ENCODE assay signal across 27 cellular contexts in genomic region chr17:80693511-80693910, GRCh38.
DNase-seq lines count a peak whose midpoint lies in the region; ATAC-seq, FAIRE-seq and TF ChIP-seq lines count a peak whose summit lies in the region.
"Had no signal": no experiment of that assay in that cellular context is flagged by ENCODE, and none has a peak within 500 bp of the region (broad histone marks: within the 10 kb centered on the region; RNA-seq: fewer than 3 reads in every experiment).

No MANE protein-coding gene starts in this region.

- peaks cover 0 to 65% of the 10 kb centered on the region in 2 experiments; a peak in 3 of 4 replicates for H3K79me2 ChIP-seq in H1 (ENCODE audit: control insufficient read depth in 1 of 2, insufficient read depth in 2 of 2, low read length in 2 of 2)

- no peak for FAIRE-seq in H1 (lab: Jason Lieb, UNC)
- FAIRE-seq: GM12878, H54, urothelium cell line had no signal

- no peak for TF ChIP-seq RAD21 in H1 (IDR thresholded peaks at IDR 0.05 in 1 of 2, conservative IDR thresholded peaks at IDR 0.05 in 1 of 2; ENCODE audit: low read depth in 2 of 2, low read length in 2 of 2)

- TF ChIP-seq EP300 in H1 (IDR thresholded peaks at IDR 0.05; ENCODE audit: borderline replicate concordance in 1 of 2, low read depth in 2 of 2, low read length in 2 of 2) = no peak

- no peak for TF ChIP-seq POLR2A in H1 (IDR thresholded peaks at IDR 0.05; ENCODE audit: control extremely low read depth in 1 of 2, low read depth in 2 of 2, low read length in 2 of 2)

- peak overlapping the region; percentile 48 for H4K5ac ChIP-seq in H1 (ENCODE audit: insufficient read length, low read depth, low read length)

- no peak overlapping the region for H3K23ac ChIP-seq in H1 (ENCODE audit: insufficient read length)

- peaks cover 0 to 29% (median 17%) of the 10 kb centered on the region in 4 experiments; a peak in 5 of 7 replicates for H3K4me1 ChIP-seq in H1 (replicated peaks in 1 of 4; ENCODE audit: control insufficient read depth in 3 of 4, insufficient read depth in 4 of 4, low read length in 3 of 4)

- H4K8ac ChIP-seq in H1 (ENCODE audit: extremely low read depth, insufficient read depth, low read length) = peak overlapping the region; percentile 46; the same call in 1 of the 2 replicates

- no peak overlapping the region for H3K4me3 ChIP-seq in H1 (ENCODE audit: extremely low read depth in 1 of 4, insufficient read depth in 2 of 4, low read depth in 3 of 4, low read length in 4 of 4)
- H3K4me3 ChIP-seq: body of pancreas, GM12878, spleen, suprapubic skin had no signal

- H2AFZ ChIP-seq in H1 (ENCODE audit: low read length) = no peak overlapping the region

- CTCF ChIA-PET in H1 (lab: Charles Lee; ENCODE audit: partially characterized antibody) = interaction anchor here (1.1 to 1.8 kb wide), 3 partner anchors 9 to 118 kb away, joined by 3 to 6 read pairs (median 3); no protein-coding TSS in a partner anchor

- no peaks in the 10 kb centered on the region for H4K20me1 ChIP-seq in H1 (replicated peaks in 1 of 2; ENCODE audit: control insufficient read depth in 1 of 2, insufficient read depth in 2 of 2, low read length in 2 of 2)

- H3K23me2 ChIP-seq in H1 (ENCODE audit: low read depth, low read length) = no peaks in the 10 kb centered on the region

- peak overlapping the region; percentile 20 for H4K91ac ChIP-seq in H1 (replicated peaks; ENCODE audit: insufficient read length, low read length)

- H2BK12ac ChIP-seq in H1 (ENCODE audit: low read depth, low read length) = peak overlapping the region; percentile 45; the same call in 1 of the 2 replicates

- POLR2A ChIA-PET in H1 (lab: Charles Lee; ENCODE audit: partially characterized antibody) = interaction anchor here (1.2 to 1.4 kb wide), 2 partner anchors 8 to 14 kb away, joined by 3 read pairs; no protein-coding TSS in a partner anchor

- no peaks in the 10 kb centered on the region for H3K27me3 Mint-ChIP-seq in activated T-cell treated with anti-CD3 and anti-CD28 coated beads, Interleukin-2, amount 50 U/mL, for 72 hours (ENCODE audit: low read depth)
- H3K27me3 Mint-ChIP-seq in activated T-cell treated with anti-CD3 and anti-CD28 coated beads, Interleukin-2, amount 50 U/mL, for 24 hours = no peaks in the 10 kb centered on the region
- H3K27me3 Mint-ChIP-seq: naive thymus-derived CD4-positive, alpha-beta T cell had no signal

- no peak overlapping the region for H2BK20ac ChIP-seq in H1 (ENCODE audit: low read length)

- H3K9me3 ChIP-seq in KOPT-K1 (ENCODE audit: insufficient read depth, low read length, poor library complexity, severe bottlenecking) (no peaks in the 10 kb centered on the region), H1 (ENCODE audit: insufficient read depth in 2 of 2, low read depth in 1 of 2, low read length in 1 of 2) (no peaks in the 10 kb centered on the region)
- H3K9me3 ChIP-seq: body of pancreas, spleen, suprapubic skin had no signal

- intact Hi-C loops in sciatic nerve (cut with DNase I) = no loop called here

- H3K79me1 ChIP-seq in H1 (ENCODE audit: low read depth, low read length) = peaks cover 12% of the 10 kb centered on the region; the same call in 1 of the 2 replicates

- H3K4me1 Mint-ChIP-seq in activated T-cell treated with anti-CD3 and anti-CD28 coated beads, Interleukin-2, amount 50 U/mL, for 72 hours (ENCODE audit: low read depth) = peaks cover 52% of the 10 kb centered on the region
- H3K4me1 Mint-ChIP-seq in activated T-cell treated with anti-CD3 and anti-CD28 coated beads, Interleukin-2, amount 50 U/mL, for 24 hours (ENCODE audit: low read depth) = peaks cover 60% of the 10 kb centered on the region

- peak overlapping the region; percentile 58 for H2BK120ac ChIP-seq in H1 (replicated peaks; ENCODE audit: low read depth, low read length)

- no peak overlapping the region for H2BK15ac ChIP-seq in H1 (ENCODE audit: low read length)

- peak overlapping the region; percentile 99 for H2BK5ac ChIP-seq in H1 (ENCODE audit: low read depth, low read length)

- no peak overlapping the region for H3K56ac ChIP-seq in H1 (replicated peaks; ENCODE audit: insufficient read length, low read depth, low read length)

- no peaks in the 10 kb centered on the region for H3K27me3 ChIP-seq in H1 (replicated peaks in 1 of 4; ENCODE audit: control insufficient read depth in 3 of 4, extremely low read depth in 1 of 4, insufficient read depth in 3 of 4, low read length in 3 of 4)
- H3K27me3 ChIP-seq: body of pancreas, spleen, suprapubic skin had no signal

- peak overlapping the region; percentile 86 for H3K4ac ChIP-seq in H1 (replicated peaks; ENCODE audit: insufficient read length, low read depth, low read length)

- H3K36me3 Mint-ChIP-seq in activated T-cell treated with anti-CD3 and anti-CD28 coated beads, Interleukin-2, amount 50 U/mL, for 72 hours (ENCODE audit: insufficient read depth in 2 of 2) = peaks cover 0 to 2% of the 10 kb centered on the region in 2 donors
- H3K36me3 Mint-ChIP-seq in activated T-cell treated with anti-CD3 and anti-CD28 coated beads, Interleukin-2, amount 50 U/mL, for 24 hours (ENCODE audit: low read depth) = peaks cover 17% of the 10 kb centered on the region
- H3K36me3 Mint-ChIP-seq: stimulated activated effector memory CD8-positive, alpha-beta T cell treated with anti-CD3 and anti-CD28 coated beads, Interleukin-12 subunit alpha, Interleukin-12 subunit beta, amount 100 ng/mL, for 72 hours had no signal

- H3K36me3 ChIP-seq in KOPT-K1 (ENCODE audit: insufficient read depth, low read length) (peaks cover 1% of the 10 kb centered on the region), H1 (ENCODE audit: control insufficient read depth in 2 of 4, insufficient read depth in 4 of 4, low read length in 3 of 4) (no peaks in the 10 kb centered on the region)

- no peak overlapping the region for H3K9ac ChIP-seq in H1 (replicated peaks in 1 of 4; ENCODE audit: extremely low read depth in 1 of 4, low read depth in 3 of 4, low read length in 3 of 4)

- no peak for DNase-seq in activated T-cell treated with anti-CD3 and anti-CD28 coated beads, Interleukin-2, amount 50 U/mL, for 72 hours
- no peak for DNase-seq in activated T-cell treated with anti-CD3 and anti-CD28 coated beads, Interleukin-2, amount 50 U/mL, for 24 hours
- DNase-seq in H1 (ENCODE audit: low read depth in 1 of 2, low spot score in 2 of 2) (no peak), sciatic nerve (ENCODE audit: low spot score) (no peak), germinal center (ENCODE audit: low spot score) (no peak), NCI-H748 treated with DMSO at 0.1 percent for 48 hours (lab: John Stamatoyannopoulos, UW) (no peak)
- DNase-seq in activated naive CD4-positive, alpha-beta T cell (lab: John Stamatoyannopoulos, UW) = no peak
- DNase-seq: ACHN; body of pancreas; effector CD8-positive, alpha-beta T cell; erythroblast; MM.1S; naive thymus-derived CD4-positive, alpha-beta T cell; NCI-H2081 treated with DMSO at 0.1 percent for 48 hours; NCI-H446 treated with DMSO at 0.1 percent for 48 hours; retina; spleen; stimulated activated CD4-positive, alpha-beta T cell treated with anti-CD3 and anti-CD28 coated beads, Interleukin-2, amount 100 ng/mL, for 48 hours had no signal

- TF ChIP-seq CTCF in H1 (IDR thresholded peaks at IDR 0.05; ENCODE audit: control extremely low read depth in 1 of 3, insufficient read depth in 1 of 3, low read depth in 1 of 3, low read length in 3 of 3) = no peak

- no peak overlapping the region for H3K14ac ChIP-seq in H1 (ENCODE audit: insufficient read length)

- no peaks in the 10 kb centered on the region for H3K9me3 Mint-ChIP-seq in activated T-cell treated with anti-CD3 and anti-CD28 coated beads, Interleukin-2, amount 50 U/mL, for 72 hours
- no peaks in the 10 kb centered on the region for H3K9me3 Mint-ChIP-seq in activated T-cell treated with anti-CD3 and anti-CD28 coated beads, Interleukin-2, amount 50 U/mL, for 24 hours
- H3K9me3 Mint-ChIP-seq: naive thymus-derived CD4-positive, alpha-beta T cell; stimulated activated effector memory CD8-positive, alpha-beta T cell treated with anti-CD3 and anti-CD28 coated beads, Interleukin-12 subunit alpha, Interleukin-12 subunit beta, amount 100 ng/mL, for 72 hours; T-helper 1 cell treated with Interleukin-12 subunit alpha and Interleukin-12 subunit beta and Interleukin-4 antibody, amounts not matched to agents 30 μg/mL and 1 μg/mL, for 36 hours had no signal

- peak overlapping the region; percentile 39; the same call in 1 of the 2 replicates for H3K18ac ChIP-seq in H1 (ENCODE audit: extremely low read depth, low read length)

- H3K27ac ChIP-seq in KOPT-K1 (ENCODE audit: low read depth, low read length, poor library complexity, severe bottlenecking) (peak overlapping the region; percentile 19), H1 (ENCODE audit: low read depth, low read length) (peak overlapping the region; percentile 79; the same call in 1 of the 2 replicates)
- H3K27ac ChIP-seq: body of pancreas, spleen, suprapubic skin had no signal

- H3K27ac Mint-ChIP-seq in activated T-cell treated with anti-CD3 and anti-CD28 coated beads, Interleukin-2, amount 50 U/mL, for 72 hours = peak overlapping the region; percentile 58
- no peak overlapping the region for H3K27ac Mint-ChIP-seq in activated T-cell treated with anti-CD3 and anti-CD28 coated beads, Interleukin-2, amount 50 U/mL, for 24 hours
- H3K27ac Mint-ChIP-seq: T-helper 1 cell treated with Interleukin-12 subunit alpha and Interleukin-12 subunit beta and Interleukin-4 antibody, amounts not matched to agents 30 μg/mL and 1 μg/mL, for 36 hours had no signal

- H2AK5ac ChIP-seq in H1 (ENCODE audit: low read depth, low read length) = no peak overlapping the region

- ATAC-seq in activated T-cell treated with anti-CD3 and anti-CD28 coated beads, Interleukin-2, amount 50 U/mL, for 72 hours (replicated peaks in 1 of 2) = no peak
- ATAC-seq in sciatic nerve = peak; percentile 55
- ATAC-seq: body of pancreas; GM12878; left lobe of liver; naive thymus-derived CD4-positive, alpha-beta T cell; Panc1; stimulated activated effector memory CD8-positive, alpha-beta T cell treated with anti-CD3 and anti-CD28 coated beads, Interleukin-12 subunit alpha, Interleukin-12 subunit beta, amount 100 ng/mL, for 72 hours had no signal

- 92% methylated on average over 12 of the region's 12 CpGs; no CpG with 5 or more reads in 1 of the 2 experiments for WGBS in H1 (ENCODE audit: extremely low coverage in 1 of 2, insufficient coverage in 1 of 2, insufficient read length in 1 of 2, insufficient replicate concordance in 2 of 2, low coverage in 1 of 2, low lambda C conversion rate in 2 of 2, missing lambda C conversion rate in 1 of 2), 2 experiments

- H3K4me3 Mint-ChIP-seq in activated T-cell treated with anti-CD3 and anti-CD28 coated beads, Interleukin-2, amount 50 U/mL, for 72 hours = no peak overlapping the region
- no peak overlapping the region for H3K4me3 Mint-ChIP-seq in activated T-cell treated with anti-CD3 and anti-CD28 coated beads, Interleukin-2, amount 50 U/mL, for 24 hours
- H3K4me3 Mint-ChIP-seq: naive thymus-derived CD4-positive, alpha-beta T cell; stimulated activated effector memory CD8-positive, alpha-beta T cell treated with anti-CD3 and anti-CD28 coated beads, Interleukin-12 subunit alpha, Interleukin-12 subunit beta, amount 100 ng/mL, for 72 hours; T-helper 1 cell treated with Interleukin-12 subunit alpha and Interleukin-12 subunit beta and Interleukin-4 antibody, amounts not matched to agents 30 μg/mL and 1 μg/mL, for 36 hours had no signal

- H3K4me2 ChIP-seq in H1 (ENCODE audit: insufficient read depth in 1 of 2, low read depth in 2 of 2, low read length in 2 of 2) = no peak overlapping the region
